Comparison of ENCODE assay signal across 28 cellular contexts in the genomic region with DNA sequence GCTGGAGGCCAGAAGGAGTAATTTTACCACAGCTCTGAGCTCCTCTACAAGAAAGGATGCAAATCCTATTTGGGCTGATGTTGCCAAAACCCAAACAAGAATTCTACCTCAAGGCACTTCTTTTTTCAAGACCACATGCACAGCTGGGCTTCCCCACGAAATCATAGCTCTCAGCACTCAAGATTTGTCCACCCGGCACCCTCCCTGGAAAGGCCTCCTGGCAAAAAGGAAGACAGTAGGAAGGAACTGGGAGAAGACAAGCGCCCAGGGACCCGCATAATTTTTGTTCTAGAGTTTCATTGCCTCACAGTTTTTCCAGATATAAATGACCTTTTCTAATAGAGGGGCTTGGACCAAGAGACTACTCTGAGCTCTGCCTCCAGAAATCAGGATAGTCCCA.
"Had no signal": no experiment of that assay in that cellular context is flagged by ENCODE, and none has a peak within 500 bp of the region (broad histone marks: within the 10 kb centered on the region; RNA-seq: fewer than 3 reads in every experiment).

No MANE protein-coding gene starts in this region.

- H3K4me3 ChIP-seq: colonic mucosa, esophagus muscularis mucosa, gastroesophageal sphincter, heart left ventricle, hepatocyte, lung, mucosa of descending colon, pancreas, skin epidermis, spleen, thoracic aorta, tibial nerve, upper lobe of right lung, uterus had no signal

- H3K36me3 Mint-ChIP-seq: naive thymus-derived CD4-positive, alpha-beta T cell; stimulated activated memory B cell treated with anti-CD40 and anti-IgM and Interleukin-4, amounts not matched to agents 10 μg/mL and 1 μg/mL and 100 μg/mL, for 72 hours had no signal

- H3K4me1 Mint-ChIP-seq: memory B cell; naive thymus-derived CD4-positive, alpha-beta T cell; neural crest cell; stimulated activated memory B cell treated with anti-CD40 and anti-IgM and Interleukin-4, amounts not matched to agents 10 μg/mL and 1 μg/mL and 100 μg/mL, for 72 hours had no signal

- H3K79me2 ChIP-seq: hepatocyte had no signal

- H3K9me3 ChIP-seq: colonic mucosa, esophagus muscularis mucosa, gastroesophageal sphincter, mucosa of descending colon, neutrophil, pancreas, thoracic aorta, tibial nerve, upper lobe of right lung, uterus had no signal

- H3K27ac ChIP-seq: colonic mucosa, esophagus muscularis mucosa, foreskin keratinocyte, gastroesophageal sphincter, hepatocyte, neutrophil, pancreas, skin epidermis, spleen, thoracic aorta, tibial nerve, upper lobe of right lung, uterus had no signal

- H3K27ac Mint-ChIP-seq: dendritic cell treated with granulocyte-macrophage colony-stimulating factor and Interleukin-4, amounts not matched to agents 40 ng/mL and 50 ng/mL, for 4 days; memory B cell; naive thymus-derived CD4-positive, alpha-beta T cell; progenitor cell of endocrine pancreas; stimulated activated memory B cell treated with anti-CD40 and anti-IgM and Interleukin-4, amounts not matched to agents 10 μg/mL and 1 μg/mL and 100 μg/mL, for 72 hours; stimulated activated naive CD8-positive, alpha-beta T cell treated with anti-CD3 and anti-CD28 coated beads, Interleukin-15, Interleukin-2, amounts not matched to agents 100 ng/mL and 50 ng/mL, for 24 hours had no signal

- H3K4me1 ChIP-seq: colonic mucosa, foreskin keratinocyte, uterus had no signal

- H3K27me3 ChIP-seq: colonic mucosa, esophagus muscularis mucosa, gastroesophageal sphincter, heart left ventricle, hepatocyte, neutrophil, pancreas, spleen, tibial nerve, upper lobe of right lung, uterus had no signal

- H3K9me3 Mint-ChIP-seq: dendritic cell treated with granulocyte-macrophage colony-stimulating factor and Interleukin-4, amounts not matched to agents 40 ng/mL and 50 ng/mL, for 4 days; neural crest cell; stimulated activated naive CD8-positive, alpha-beta T cell treated with anti-CD3 and anti-CD28 coated beads, Interleukin-15, Interleukin-2, amounts not matched to agents 100 ng/mL and 50 ng/mL, for 24 hours had no signal

- DNase-seq: colonic mucosa; effector CD8-positive, alpha-beta T cell; foreskin keratinocyte; heart left ventricle; kidney; mucosa of descending colon; naive thymus-derived CD4-positive, alpha-beta T cell; pancreas; spleen; stimulated activated CD4-positive, alpha-beta T cell treated with anti-CD3 and anti-CD28 coated beads, Interleukin-4, amount 100 ng/mL, for 4 hours; upper lobe of right lung; uterus had no signal

- H3K4me3 Mint-ChIP-seq: dendritic cell treated with granulocyte-macrophage colony-stimulating factor and Interleukin-4, amounts not matched to agents 40 ng/mL and 50 ng/mL, for 4 days; memory B cell; naive thymus-derived CD4-positive, alpha-beta T cell; neural crest cell; stimulated activated memory B cell treated with anti-CD40 and anti-IgM and Interleukin-4, amounts not matched to agents 10 μg/mL and 1 μg/mL and 100 μg/mL, for 72 hours; stimulated activated naive CD8-positive, alpha-beta T cell treated with anti-CD3 and anti-CD28 coated beads, Interleukin-15, Interleukin-2, amounts not matched to agents 100 ng/mL and 50 ng/mL, for 24 hours had no signal

- H3K4me2 ChIP-seq: hepatocyte had no signal

- ATAC-seq: foreskin keratinocyte; gastroesophageal sphincter; heart left ventricle; left lobe of liver; mucosa of descending colon; naive thymus-derived CD4-positive, alpha-beta T cell; pancreas; sciatic nerve; stimulated activated memory B cell treated with anti-CD40 and anti-IgM and Interleukin-4, amounts not matched to agents 10 μg/mL and 1 μg/mL and 100 μg/mL, for 72 hours; upper lobe of right lung had no signal

- H2AFZ ChIP-seq: hepatocyte had no signal

- H3K27me3 Mint-ChIP-seq: dendritic cell treated with granulocyte-macrophage colony-stimulating factor and Interleukin-4, amounts not matched to agents 40 ng/mL and 50 ng/mL, for 4 days; stimulated activated naive CD8-positive, alpha-beta T cell treated with anti-CD3 and anti-CD28 coated beads, Interleukin-15, Interleukin-2, amounts not matched to agents 100 ng/mL and 50 ng/mL, for 24 hours had no signal

- H3K36me3 ChIP-seq: colonic mucosa, esophagus muscularis mucosa, gastroesophageal sphincter, heart left ventricle, neutrophil, pancreas, spleen, thoracic aorta, tibial nerve, upper lobe of right lung, uterus had no signal
